1 cellular context compared by ENCODE assay signal in genomic region chr1:94047914-94048313, GRCh38.
TF ChIP-seq lines count a peak whose summit lies in the region.

No MANE protein-coding gene starts in this region.

TF ChIP-seq in HepG2, 621 proteins besides CTCF, POLR2A, EP300 and RAD21 (continued from another document):
- no peak for TF ChIP-seq PRDM10 (CRISPR knock-in tag; IDR thresholded peaks at IDR 0.05; ENCODE audit: low read depth)
- no peak for TF ChIP-seq HNRNPUL1 (IDR thresholded peaks at IDR 0.05; ENCODE audit: low read depth, low read length)
- no peak for TF ChIP-seq ZNF572 (CRISPR knock-in tag; IDR thresholded peaks at IDR 0.05)
- no peak for TF ChIP-seq MBD4 (IDR thresholded peaks at IDR 0.05; ENCODE audit: borderline replicate concordance, low read length)
- no peak for TF ChIP-seq TAF15 (IDR thresholded peaks at IDR 0.05; ENCODE audit: low read depth, low read length, poor library complexity, severe bottlenecking)
- no peak for TF ChIP-seq LRRFIP1 (CRISPR knock-in tag; conservative IDR thresholded peaks at IDR 0.05)
- no peak for TF ChIP-seq ZFP1 (CRISPR knock-in tag; IDR thresholded peaks at IDR 0.05)
- TF ChIP-seq ZNF558 (CRISPR knock-in tag; IDR thresholded peaks at IDR 0.05; ENCODE audit: borderline replicate concordance) = no peak
- TF ChIP-seq ZNF205 (CRISPR knock-in tag; IDR thresholded peaks at IDR 0.05) = no peak
TF ChIP-seq in HepG2: peak in this region for 0.
